Comparison of ENCODE assay signal across 8 cellular contexts in genomic region chr2:105545731-105546622, GRCh38.
DNase-seq lines count a peak whose midpoint lies in the region; ATAC-seq and TF ChIP-seq lines count a peak whose summit lies in the region.

No MANE protein-coding gene starts in this region.

- no peak overlapping the region for H3K4me3 ChIP-seq in A673 (ENCODE audit: low read depth, low read length, poor library complexity, severe bottlenecking)

- DNase-seq in A673 (ENCODE audit: low spot score) (peak; percentile 72), LoVo (ENCODE audit: low spot score) (peak; percentile 70), SK-N-DZ (ENCODE audit: low spot score) (peak; percentile 70), Right ventricle myocardium superior (peak; percentile 62), renal cortical epithelial cell (ENCODE audit: low read depth) (peak; percentile 57), NCI-H187 treated with DMSO at 0.1 percent for 48 hours (lab: John Stamatoyannopoulos, UW) (no peak)
- DNase-seq in activated naive CD4-positive, alpha-beta T cell treated with anti-CD3 and anti-CD28 coated beads for 36 hours = peak; percentile 86

- H3K36me3 ChIP-seq in A673 (ENCODE audit: insufficient read depth, low read length, poor library complexity, severe bottlenecking) = no peaks in the 10 kb centered on the region

- H3K4me3 Mint-ChIP-seq in activated naive CD4-positive, alpha-beta T cell treated with anti-CD3 and anti-CD28 coated beads for 36 hours = peak overlapping the region; percentile 39

- H3K27me3 Mint-ChIP-seq in activated naive CD4-positive, alpha-beta T cell treated with anti-CD3 and anti-CD28 coated beads for 36 hours (ENCODE audit: low read depth) = no peaks in the 10 kb centered on the region

- CTCF ChIA-PET in A673 (lab: Charles Lee) = no interaction called here
- CTCF ChIA-PET in activated naive CD4-positive, alpha-beta T cell treated with anti-CD3 and anti-CD28 coated beads for 36 hours (lab: Charles Lee) = interaction anchor here (0.7 to 1.8 kb wide), 4 partner anchors 9 to 177 kb away, joined by 3 to 7 read pairs (median 4); no protein-coding TSS in a partner anchor

- TF ChIP-seq CTCF in A673 (conservative IDR thresholded peaks at IDR 0.05; ENCODE audit: low read depth, low read length) = peak; percentile 92

- peaks cover 9% of the 10 kb centered on the region for H3K4me1 Mint-ChIP-seq in activated naive CD4-positive, alpha-beta T cell treated with anti-CD3 and anti-CD28 coated beads for 36 hours (ENCODE audit: low read depth)

- H3K4me1 ChIP-seq in A673 (ENCODE audit: insufficient read depth, low read length, poor library complexity, severe bottlenecking) = no peaks in the 10 kb centered on the region

- no peaks in the 10 kb centered on the region for H3K9me3 ChIP-seq in A673 (ENCODE audit: low read depth, low read length, poor library complexity, severe bottlenecking)

- no peak for TF ChIP-seq POLR2A in GM18505 (IDR thresholded peaks at IDR 0.05; ENCODE audit: borderline replicate concordance, extremely low read depth, insufficient read depth, insufficient read length)

- H3K27me3 ChIP-seq in A673 (replicated peaks; ENCODE audit: insufficient read depth, low read depth, low read length, poor library complexity) = peaks cover 5% of the 10 kb centered on the region

- H3K36me3 Mint-ChIP-seq in activated naive CD4-positive, alpha-beta T cell treated with anti-CD3 and anti-CD28 coated beads for 36 hours (ENCODE audit: low read depth) = no peaks in the 10 kb centered on the region

- POLR2A ChIA-PET in A673 (lab: Charles Lee; ENCODE audit: low non-redundant PET) = no interaction called here

- intact Hi-C loops in A673 (cut with micrococcal nuclease; ENCODE audit: unreplicated experiment) (loop anchor here (1.0 kb wide), 1 partner anchor 177 kb away; no protein-coding TSS in a partner anchor), Right ventricle myocardium superior (cut with DNase I) (loop anchor here (10.0 kb wide), 1 partner anchor 201 kb away; no protein-coding TSS in a partner anchor)
- intact Hi-C loops in activated naive CD4-positive, alpha-beta T cell treated with anti-CD3 and anti-CD28 coated beads for 36 hours (cut with micrococcal nuclease) = loop anchor here (1.0 to 2.0 kb wide), 2 partner anchors 25 to 176 kb away; no protein-coding TSS in a partner anchor

- peak; percentile 66 for ATAC-seq in GM18505 (IDR thresholded peaks at IDR 0.05; ENCODE audit: unreplicated experiment)
- peak; percentile 81 for ATAC-seq in Right ventricle myocardium superior (ENCODE audit: poor library complexity)

- H3K9me3 Mint-ChIP-seq in activated naive CD4-positive, alpha-beta T cell treated with anti-CD3 and anti-CD28 coated beads for 36 hours = no peaks in the 10 kb centered on the region

- no TSS peak for BruUV-seq in A673 (replicated peaks; lab: Mats Ljungman, UMichigan)

- no peak overlapping the region for H3K27ac Mint-ChIP-seq in activated naive CD4-positive, alpha-beta T cell treated with anti-CD3 and anti-CD28 coated beads for 36 hours

- no peak overlapping the region for H3K27ac ChIP-seq in A673 (ENCODE audit: low read depth, low read length, poor library complexity, severe bottlenecking)
